In the genomic region with DNA sequence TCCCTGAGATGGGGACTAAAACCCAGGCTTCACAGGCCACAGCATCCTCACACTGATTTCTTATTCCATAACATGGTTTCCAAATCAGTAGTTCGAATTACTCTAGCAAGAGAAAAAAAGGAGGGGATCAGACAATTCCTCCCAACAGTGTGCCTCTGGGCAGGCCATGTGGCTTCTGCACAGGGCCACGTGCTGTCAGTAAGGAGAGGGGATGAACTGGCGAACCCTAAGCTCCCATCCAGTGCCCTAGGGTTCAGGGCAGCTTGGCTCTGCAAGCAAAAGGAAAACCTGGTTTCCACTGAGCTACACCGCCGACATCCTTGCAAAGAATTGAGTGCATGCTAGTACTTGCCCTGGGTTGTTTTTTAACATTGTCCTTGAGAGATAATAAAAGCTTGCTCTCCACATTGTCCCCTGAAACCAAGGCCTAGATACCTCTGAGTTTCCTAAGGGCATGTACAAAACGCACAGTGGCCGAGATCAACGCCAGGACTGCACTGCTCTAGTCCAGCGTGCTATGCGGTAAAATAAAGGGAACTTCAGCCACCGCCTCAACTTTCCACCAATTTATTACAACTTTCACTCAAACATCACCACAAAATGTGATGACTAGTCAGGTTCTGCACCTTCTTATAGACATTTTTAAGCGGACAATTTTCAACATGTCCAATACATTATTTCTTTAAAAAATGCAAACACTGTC, we compare ENCODE assay signal across 25 cellular contexts. TPM values are rescaled to one million over a fixed set of nuclear protein-coding genes. Genes with fewer than 3 reads are reported as not detected.
DNase-seq lines count a peak whose midpoint lies in the region; ATAC-seq and TF ChIP-seq lines count a peak whose summit lies in the region.
"Had no signal": no experiment of that assay in that cellular context is flagged by ENCODE, and none has a peak within 500 bp of the region (broad histone marks: within the 10 kb centered on the region; RNA-seq: fewer than 3 reads in every experiment).

No MANE protein-coding gene starts in this region.

- H3K36me3 Mint-ChIP-seq in MCF 10A (ENCODE audit: insufficient read depth, unreplicated experiment), result peaks cover 8% of the 10 kb centered on the region
- H3K36me3 Mint-ChIP-seq in activated T-helper 17 cell treated with anti-CD3 and anti-CD28 coated beads, Interleukin-2, amount 50 U/mL, for 72 hours (ENCODE audit: low read depth), result peaks cover 60% of the 10 kb centered on the region
- H3K36me3 Mint-ChIP-seq in type B pancreatic cell, result peaks cover 45% of the 10 kb centered on the region
- H3K36me3 Mint-ChIP-seq in activated CD4-positive, alpha-beta T cell treated with anti-CD3 and anti-CD28 coated beads, Interleukin-2, amount 10 ng/mL, durations not matched to agents 24 days and 14 days (ENCODE audit: low read depth), result peaks cover 49% of the 10 kb centered on the region

- H3K4me2 ChIP-seq in PC-3 (ENCODE audit: low read length), result no peak overlapping the region

- H2AFZ ChIP-seq in PC-3 (ENCODE audit: low read length), result no peak overlapping the region

- POLR2A ChIA-PET in MCF 10A (lab: Yijun Ruan, JAX) (interaction anchor here (1.6 to 1.8 kb wide), 2 partner anchors 12 to 47 kb away, joined by 3 to 4 read pairs; no protein-coding TSS in a partner anchor), PC-3 (lab: Charles Lee; ENCODE audit: unreplicated experiment) (no interaction called here)

- H3K27me3 ChIP-seq in breast epithelium (no peaks in the 10 kb centered on the region), iPS-20b (ENCODE audit: insufficient read depth, low read length) (no peaks in the 10 kb centered on the region), PC-3 (ENCODE audit: low read length) (no peaks in the 10 kb centered on the region)
- H3K27me3 ChIP-seq: BLaER1, cardiac muscle cell, left lung, MG63, uterus had no signal

- H3K9me3 ChIP-seq in breast epithelium (no peaks in the 10 kb centered on the region), iPS-20b (ENCODE audit: insufficient read depth, low read depth, low read length) (0 out of 2 replicates have a peak, but pooled peaks cover 6% of the 10 kb centered on the region), PC-3 (ENCODE audit: low read length) (no peaks in the 10 kb centered on the region)
- H3K9me3 ChIP-seq: left lung, uterus had no signal

- H3K27me3 Mint-ChIP-seq in MCF 10A (ENCODE audit: insufficient read depth, unreplicated experiment) (no peaks in the 10 kb centered on the region), type B pancreatic cell (no peaks in the 10 kb centered on the region)
- no peaks in the 10 kb centered on the region for H3K27me3 Mint-ChIP-seq in activated T-helper 17 cell treated with anti-CD3 and anti-CD28 coated beads, Interleukin-2, amount 50 U/mL, for 72 hours
- H3K27me3 Mint-ChIP-seq in activated CD4-positive, alpha-beta T cell treated with anti-CD3 and anti-CD28 coated beads, Interleukin-2, amount 10 ng/mL, durations not matched to agents 24 days and 14 days, result no peaks in the 10 kb centered on the region
- H3K27me3 Mint-ChIP-seq: activated CD4-positive, alpha-beta memory T cell treated with anti-CD3 and anti-CD28 coated beads, Interleukin-2, amount 10 ng/mL, durations not matched to agents 7 days and 5 days; IgD-negative memory B cell had no signal

- intact Hi-C loops in MCF 10A (cut with micrococcal nuclease) (no loop called here), breast epithelium (cut with DNase I; ENCODE audit: low total_unique reads) (no loop called here), PC-3 (cut with micrococcal nuclease) (no loop called here)
- intact Hi-C loops in activated CD4-positive, alpha-beta T cell treated with anti-CD3 and anti-CD28 coated beads, Interleukin-2, amount 10 ng/mL, durations not matched to agents 24 days and 14 days (cut with micrococcal nuclease), result no loop called here

- H3K4me1 ChIP-seq in breast epithelium (no peaks in the 10 kb centered on the region), iPS-20b (ENCODE audit: insufficient read depth, low read length) (peaks cover 13% of the 10 kb centered on the region; the same call in 1 of the 2 replicates), PC-3 (ENCODE audit: insufficient read depth, low read length) (peaks cover 16% of the 10 kb centered on the region)

- H3K4me3 Mint-ChIP-seq in MCF 10A (ENCODE audit: unreplicated experiment) (no peak overlapping the region), type B pancreatic cell (peak overlapping the region; percentile 15)
- H3K4me3 Mint-ChIP-seq in activated T-helper 17 cell treated with anti-CD3 and anti-CD28 coated beads, Interleukin-2, amount 50 U/mL, for 72 hours, result peak overlapping the region; percentile 77
- no peak overlapping the region for H3K4me3 Mint-ChIP-seq in activated CD4-positive, alpha-beta T cell treated with anti-CD3 and anti-CD28 coated beads, Interleukin-2, amount 10 ng/mL, durations not matched to agents 24 days and 14 days
- H3K4me3 Mint-ChIP-seq: activated CD4-positive, alpha-beta memory T cell treated with anti-CD3 and anti-CD28 coated beads, Interleukin-2, amount 10 ng/mL, durations not matched to agents 7 days and 5 days; immature natural killer cell had no signal

- H3F3A ChIP-seq in PC-3 (ENCODE audit: low read length, unreplicated experiment), result peaks cover 9% of the 10 kb centered on the region

- peak overlapping the region; percentile 44; the same call in 1 of the 2 replicates for H3K9ac ChIP-seq in iPS-20b (ENCODE audit: low read depth, low read length)
- H3K9ac ChIP-seq in PC-3 (ENCODE audit: low read length), result no peak overlapping the region
- H3K9ac ChIP-seq: BLaER1 had no signal

- H3K27ac ChIP-seq in breast epithelium, result no peak overlapping the region
- H3K27ac ChIP-seq in iPS-20b (ENCODE audit: low read length), result no peak overlapping the region
- H3K27ac ChIP-seq in PC-3 (ENCODE audit: low read length), result no peak overlapping the region
- H3K27ac ChIP-seq: BLaER1, cardiac muscle cell, left lung, uterus had no signal

- ATAC-seq in activated T-helper 17 cell treated with anti-CD3 and anti-CD28 coated beads, Interleukin-2, amount 50 U/mL, for 72 hours (replicated peaks), result no peak
- no peak for ATAC-seq in PC-3
- ATAC-seq: left lung had no signal

- no peak for DNase-seq in MCF 10A (ENCODE audit: unreplicated experiment)
- DNase-seq in breast epithelium (ENCODE audit: low spot score in 2 of 2), result no peak
- DNase-seq in type B pancreatic cell (ENCODE audit: extremely low spot score, unreplicated experiment), result no peak
- DNase-seq in activated CD4-positive, alpha-beta T cell treated with anti-CD3 and anti-CD28 coated beads, Interleukin-2, amount 10 ng/mL, durations not matched to agents 24 days and 14 days, result no peak
- DNase-seq in foreskin melanocyte, result no peak
- no peak for DNase-seq in PC-3
- DNase-seq: activated CD4-positive, alpha-beta memory T cell treated with anti-CD3 and anti-CD28 coated beads, Interleukin-2, amount 10 ng/mL, durations not matched to agents 7 days and 5 days; amniotic stem cell; H9; immature natural killer cell; MG63; midbrain; NCI-H1694 treated with DMSO at 0.1 percent for 48 hours; NCI-H2227 treated with DMSO at 0.1 percent for 48 hours; NCI-H748 treated with DMSO at 0.1 percent for 48 hours; nephron progenitor cell; OCI-M1; SIG-M5; uterus had no signal

- H3K9me3 Mint-ChIP-seq in MCF 10A (ENCODE audit: unreplicated experiment) (peaks cover 12% of the 10 kb centered on the region), type B pancreatic cell (peaks cover 19% of the 10 kb centered on the region)
- H3K9me3 Mint-ChIP-seq in activated T-helper 17 cell treated with anti-CD3 and anti-CD28 coated beads, Interleukin-2, amount 50 U/mL, for 72 hours, result peaks cover 5% of the 10 kb centered on the region
- peaks cover 9% of the 10 kb centered on the region for H3K9me3 Mint-ChIP-seq in activated CD4-positive, alpha-beta T cell treated with anti-CD3 and anti-CD28 coated beads, Interleukin-2, amount 10 ng/mL, durations not matched to agents 24 days and 14 days
- H3K9me3 Mint-ChIP-seq: activated CD4-positive, alpha-beta memory T cell treated with anti-CD3 and anti-CD28 coated beads, Interleukin-2, amount 10 ng/mL, durations not matched to agents 7 days and 5 days; IgD-negative memory B cell; immature natural killer cell had no signal

- BruUV-seq in MCF 10A (replicated peaks; lab: Mats Ljungman, UMichigan), result no TSS peak
- BruUV-seq in PC-3 (replicated peaks; lab: Mats Ljungman, UMichigan), result no TSS peak

- H3K9me2 ChIP-seq in PC-3 (replicated peaks; ENCODE audit: low read length), result no peaks in the 10 kb centered on the region

- TF ChIP-seq CTCF in MCF 10A (IDR thresholded peaks at IDR 0.05; ENCODE audit: unreplicated experiment), result no peak
- no peak for TF ChIP-seq CTCF in breast epithelium (IDR thresholded peaks at IDR 0.05)
- TF ChIP-seq CTCF in type B pancreatic cell (conservative IDR thresholded peaks at IDR 0.05), result no peak
- TF ChIP-seq CTCF in PC-3 (conservative IDR thresholded peaks at IDR 0.05; ENCODE audit: low read depth, low read length), result no peak

- H3K27ac Mint-ChIP-seq in MCF 10A (ENCODE audit: low read depth, unreplicated experiment) (peak overlapping the region; percentile 42), type B pancreatic cell (peak overlapping the region; percentile 37)
- no peak overlapping the region for H3K27ac Mint-ChIP-seq in activated T-helper 17 cell treated with anti-CD3 and anti-CD28 coated beads, Interleukin-2, amount 50 U/mL, for 72 hours
- no peak overlapping the region for H3K27ac Mint-ChIP-seq in activated CD4-positive, alpha-beta T cell treated with anti-CD3 and anti-CD28 coated beads, Interleukin-2, amount 10 ng/mL, durations not matched to agents 24 days and 14 days
- H3K27ac Mint-ChIP-seq: activated CD4-positive, alpha-beta memory T cell treated with anti-CD3 and anti-CD28 coated beads, Interleukin-2, amount 10 ng/mL, durations not matched to agents 7 days and 5 days; immature natural killer cell; nephron progenitor cell had no signal

- CTCF ChIA-PET in MCF 10A (lab: Yijun Ruan, JAX) (interaction anchor here (0.5 to 0.7 kb wide), 2 partner anchors 299 to 340 kb away, joined by 3 read pairs; no protein-coding TSS in a partner anchor), PC-3 (lab: Charles Lee) (no interaction called here)

- H3K79me2 ChIP-seq in PC-3 (ENCODE audit: low read length), result peaks cover 87% of the 10 kb centered on the region

- H3K36me3 ChIP-seq in breast epithelium (no peaks in the 10 kb centered on the region), iPS-20b (ENCODE audit: insufficient read depth, low read depth, low read length) (peaks cover 15% of the 10 kb centered on the region), PC-3 (ENCODE audit: low read depth, low read length) (no peaks in the 10 kb centered on the region)
- H3K36me3 ChIP-seq: cardiac muscle cell, left lung, uterus had no signal

- H3K4me3 ChIP-seq in breast epithelium, result no peak overlapping the region
- peak overlapping the region; percentile 45; the same call in 1 of the 2 replicates for H3K4me3 ChIP-seq in iPS-20b (ENCODE audit: low read length)
- H3K4me3 ChIP-seq in PC-3 (ENCODE audit: low read length), result no peak overlapping the region
- H3K4me3 ChIP-seq: BLaER1, cardiac muscle cell, left lung, MG63, uterus had no signal

- H3K4me1 Mint-ChIP-seq in MCF 10A (ENCODE audit: insufficient read depth, unreplicated experiment), result peaks cover 23% of the 10 kb centered on the region
- peaks cover 38% of the 10 kb centered on the region for H3K4me1 Mint-ChIP-seq in activated T-helper 17 cell treated with anti-CD3 and anti-CD28 coated beads, Interleukin-2, amount 50 U/mL, for 72 hours
- peaks cover 31% of the 10 kb centered on the region for H3K4me1 Mint-ChIP-seq in type B pancreatic cell (ENCODE audit: unreplicated experiment)
- H3K4me1 Mint-ChIP-seq in activated CD4-positive, alpha-beta T cell treated with anti-CD3 and anti-CD28 coated beads, Interleukin-2, amount 10 ng/mL, durations not matched to agents 24 days and 14 days, result peaks cover 42% of the 10 kb centered on the region

- 0 out of 2 replicates have a peak, but pooled peaks cover 9% of the 10 kb centered on the region for H4K20me1 ChIP-seq in PC-3 (ENCODE audit: low read length)

- TF ChIP-seq POLR2A in breast epithelium (IDR thresholded peaks at IDR 0.05), result no peak

RNA-seq across cellular contexts. Expression of gene CAMSAP1, which starts 4.5 kb away (rescaled TPM):
- total RNA-seq in MCF 10A (2022), result 31.0 and 39.5 TPM in 2 replicates
- total RNA-seq in breast epithelium, result 10 to 100 TPM; 25.0 to 29.8 (median 29.0) TPM
- 10 to 100 TPM; 37.8 to 46.2 TPM for total RNA-seq in activated T-helper 17 cell treated with anti-CD3 and anti-CD28 coated beads, Interleukin-2, amount 50 U/mL, for 72 hours
- total RNA-seq in type B pancreatic cell (ENCODE audit: low replicate concordance), result 33.9 and 58.2 TPM in 2 replicates
- 45.2 and 49.9 TPM in 2 replicates for total RNA-seq in activated CD4-positive, alpha-beta T cell treated with anti-CD3 and anti-CD28 coated beads, Interleukin-2, amount 10 ng/mL, durations not matched to agents 24 days and 14 days
- total RNA-seq in PC-3 (2014; rRNA removed), result 16.4 and 32.0 TPM in 2 replicates

RNA-seq across cellular contexts. Expression of gene UBAC1, which starts 58.4 kb away (rescaled TPM):
- total RNA-seq in MCF 10A (2022) (32.5 and 34.7 TPM in 2 replicates), breast epithelium (10 to 100 TPM; 39.2 to 53.0 (median 45.6) TPM), type B pancreatic cell (ENCODE audit: low replicate concordance) (34.5 and 45.2 TPM in 2 replicates), PC-3 (2014; rRNA removed) (65.9 and 77.3 TPM in 2 replicates)
- total RNA-seq in activated T-helper 17 cell treated with anti-CD3 and anti-CD28 coated beads, Interleukin-2, amount 50 U/mL, for 72 hours, result 10 to 100 TPM; 37.8 to 39.8 TPM
- 43.2 and 47.7 TPM in 2 replicates for total RNA-seq in activated CD4-positive, alpha-beta T cell treated with anti-CD3 and anti-CD28 coated beads, Interleukin-2, amount 10 ng/mL, durations not matched to agents 24 days and 14 days

Comparison
In these comparisons a context has a peak if more than half of its experiments do, and no peak if none do; other contexts are left out.
1. H3K27ac Mint-ChIP-seq: peak in MCF 10A (single experiment) and type B pancreatic cell (single experiment); none in activated T-helper 17 cell treated with anti-CD3 and anti-CD28 coated beads, Interleukin-2, amount 50 U/mL, for 72 hours (single experiment) and activated CD4-positive, alpha-beta T cell treated with anti-CD3 and anti-CD28 coated beads, Interleukin-2, amount 10 ng/mL, durations not matched to agents 24 days and 14 days (single experiment).
2. H3K4me3 Mint-ChIP-seq: peak in activated T-helper 17 cell treated with anti-CD3 and anti-CD28 coated beads, Interleukin-2, amount 50 U/mL, for 72 hours (single experiment) and type B pancreatic cell (single experiment); none in MCF 10A (single experiment) and activated CD4-positive, alpha-beta T cell treated with anti-CD3 and anti-CD28 coated beads, Interleukin-2, amount 10 ng/mL, durations not matched to agents 24 days and 14 days (single experiment).